ENCODE assay signal across 16 cellular contexts in genomic region chr1:12075195-12076114, GRCh38. TPM values are rescaled to one million over a fixed set of nuclear protein-coding genes. Genes with fewer than 3 reads are reported as not detected.
DNase-seq lines count a peak whose midpoint lies in the region; ATAC-seq and TF ChIP-seq lines count a peak whose summit lies in the region.
"Had no signal": no experiment of that assay in that cellular context is flagged by ENCODE, and none has a peak within 500 bp of the region (broad histone marks: within the 10 kb centered on the region; RNA-seq: fewer than 3 reads in every experiment).

No MANE protein-coding gene starts in this region.

- no peak overlapping the region for H3K4me3 ChIP-seq in epithelial cell of proximal tubule (ENCODE audit: low read depth, low read length)
- H3K4me3 ChIP-seq: suprapubic skin had no signal

- DNase-seq in Daoy (ENCODE audit: low read depth), result peak; percentile 91
- peak; percentile 84 for DNase-seq in HT1080 (ENCODE audit: low read depth)
- DNase-seq in epithelial cell of proximal tubule (ENCODE audit: low read depth), result peak; percentile 23
- peak; percentile 73 for DNase-seq in omental fat pad (ENCODE audit: low spot score)
- DNase-seq in activated CD4-positive, alpha-beta T cell treated with anti-CD3 and anti-CD28 coated beads for 1 hour, result no peak
- DNase-seq: activated B cell treated with CpG ODN at 0.5 μM for 24 hours, activated gamma-delta T cell treated with Interleukin-2 at 50 U/mL for 16 hours, dermis blood vessel endothelial cell, DMS 273 treated with DMSO at 0.1 percent for 48 hours, NCI-H2029, occipital lobe had no signal

- ATAC-seq in omental fat pad (ENCODE audit: low FRiP score), result peak; percentile 80
- ATAC-seq in HG03571 (IDR thresholded peaks at IDR 0.05; ENCODE audit: unreplicated experiment), result no peak
- no peak for ATAC-seq in HG03442 (IDR thresholded peaks at IDR 0.05; ENCODE audit: unreplicated experiment)
- ATAC-seq in GM19324 (IDR thresholded peaks at IDR 0.05; ENCODE audit: low FRiP score, unreplicated experiment), result no peak
- ATAC-seq: Panc1 had no signal

- TF ChIP-seq CTCF in epithelial cell of proximal tubule (conservative IDR thresholded peaks at IDR 0.05; ENCODE audit: low read depth, low read length), result no peak
- no peak for TF ChIP-seq CTCF in omental fat pad (IDR thresholded peaks at IDR 0.05)

RNA-seq across cellular contexts. Expression of gene TNFRSF8, which starts 12.4 kb away (rescaled TPM):
- total RNA-seq in Daoy (2014; rRNA removed; shearing (Covaris generic)), result 13.4 and 16.4 TPM in 2 replicates
- total RNA-seq in HT1080 (2014; rRNA removed; shearing (Covaris generic)), result 6.1 and 7.7 TPM in 2 replicates
- 1.1 and 1.4 TPM in 2 replicates for polyA plus RNA-seq in HT1080 (2015; cell fraction: cytosol; rRNA removed)
- 2.3 and 2.6 TPM in 2 replicates for polyA plus RNA-seq in HT1080 (2015; cell fraction: nucleus; rRNA removed)
- total RNA-seq in epithelial cell of proximal tubule, result 0.35 and 0.87 TPM in 2 replicates
- 10 to 100 TPM in 1 of 4 donors, 1 to 10 TPM in 3; 2.9 to 31.9 (median 5.1) TPM for total RNA-seq in omental fat pad
- total RNA-seq: occipital lobe had no signal

RNA-seq across cellular contexts. Expression of gene MIIP, which starts 56.2 kb away (rescaled TPM):
- total RNA-seq in Daoy (2014; rRNA removed; shearing (Covaris generic)), result 60.1 and 65.6 TPM in 2 replicates
- 30.4 and 34.2 TPM in 2 replicates for total RNA-seq in HT1080 (2014; rRNA removed; shearing (Covaris generic))
- 15.2 and 18.6 TPM in 2 replicates for polyA plus RNA-seq in HT1080 (2015; cell fraction: cytosol; rRNA removed)
- 41.5 and 48.7 TPM in 2 replicates for polyA plus RNA-seq in HT1080 (2015; cell fraction: nucleus; rRNA removed)
- total RNA-seq in epithelial cell of proximal tubule (57.0 and 61.7 TPM in 2 replicates), omental fat pad (10 to 100 TPM; 25.9 to 40.6 (median 33.9) TPM)
